23 cellular contexts compared by ENCODE assay signal in genomic region chr4:2049381-2049780, GRCh38. TPM values are rescaled to one million over a fixed set of nuclear protein-coding genes. Genes with fewer than 3 reads are reported as not detected.
"Had no signal": no experiment of that assay in that cellular context is flagged by ENCODE, and none has a peak within 500 bp of the region (broad histone marks: within the 10 kb centered on the region; RNA-seq: fewer than 3 reads in every experiment).

No MANE protein-coding gene starts in this region.

- FAIRE-seq: colon, frontal cortex, keratinocyte had no signal

- H3K4me3 ChIP-seq: dorsolateral prefrontal cortex, lung, smooth muscle cell, testis, tibial artery, upper lobe of left lung, uterus had no signal

- ATAC-seq: left lobe of liver; sciatic nerve; stimulated activated memory B cell treated with anti-CD40 and anti-IgM and Interleukin-4, amounts not matched to agents 10 μg/mL and 1 μg/mL and 100 μg/mL, for 72 hours; stimulated activated naive CD8-positive, alpha-beta T cell treated with anti-CD3 and anti-CD28 coated beads, Interleukin-15, Interleukin-2, amounts not matched to agents 100 U/mL and 50 U/mL, for 24 hours had no signal

- H3K9me3 Mint-ChIP-seq: stimulated activated memory B cell treated with anti-CD40 and anti-IgM and Interleukin-4, amounts not matched to agents 10 μg/mL and 1 μg/mL and 100 μg/mL, for 72 hours had no signal

- DNase-seq: effector CD4-positive, alpha-beta T cell; hypothalamus; immature natural killer cell; nucleus accumbens; retina; stimulated activated CD4-positive, alpha-beta T cell treated with anti-CD3 and anti-CD28 coated beads, Interleukin-4, amount 100 ng/mL, for 4 hours; stimulated activated naive CD8-positive, alpha-beta T cell treated with anti-CD3 and anti-CD28 coated beads, Interleukin-15, Interleukin-2, amounts not matched to agents 100 U/mL and 50 U/mL, for 24 hours; substantia nigra; testis; upper lobe of left lung; uterus had no signal

- H3K4me1 Mint-ChIP-seq: immature natural killer cell; memory B cell; nephron; stimulated activated memory B cell treated with anti-CD40 and anti-IgM and Interleukin-4, amounts not matched to agents 10 μg/mL and 1 μg/mL and 100 μg/mL, for 72 hours had no signal

- H3K4me1 ChIP-seq: testis, uterus had no signal

- H3K27ac Mint-ChIP-seq: immature natural killer cell; memory B cell; nephron; stimulated activated memory B cell treated with anti-CD40 and anti-IgM and Interleukin-4, amounts not matched to agents 10 μg/mL and 1 μg/mL and 100 μg/mL, for 72 hours had no signal

- H3K27ac ChIP-seq: dorsolateral prefrontal cortex, testis, tibial artery, upper lobe of left lung, uterus had no signal

- H3K9me3 ChIP-seq: testis, upper lobe of left lung, uterus had no signal

- H3K36me3 Mint-ChIP-seq: immature natural killer cell, memory B cell had no signal

- H3K4me3 Mint-ChIP-seq: immature natural killer cell; memory B cell; nephron; stimulated activated memory B cell treated with anti-CD40 and anti-IgM and Interleukin-4, amounts not matched to agents 10 μg/mL and 1 μg/mL and 100 μg/mL, for 72 hours had no signal

- H3K27me3 ChIP-seq: dorsolateral prefrontal cortex, testis, uterus had no signal

- H3K36me3 ChIP-seq: tibial artery, upper lobe of left lung, uterus had no signal

RNA-seq across cellular contexts. Expression of gene NAT8L, which starts 9.7 kb away (rescaled TPM):
- total RNA-seq: smooth muscle cell had no signal
- polyA plus RNA-seq: immature natural killer cell, smooth muscle cell had no signal
